In the genomic region with DNA sequence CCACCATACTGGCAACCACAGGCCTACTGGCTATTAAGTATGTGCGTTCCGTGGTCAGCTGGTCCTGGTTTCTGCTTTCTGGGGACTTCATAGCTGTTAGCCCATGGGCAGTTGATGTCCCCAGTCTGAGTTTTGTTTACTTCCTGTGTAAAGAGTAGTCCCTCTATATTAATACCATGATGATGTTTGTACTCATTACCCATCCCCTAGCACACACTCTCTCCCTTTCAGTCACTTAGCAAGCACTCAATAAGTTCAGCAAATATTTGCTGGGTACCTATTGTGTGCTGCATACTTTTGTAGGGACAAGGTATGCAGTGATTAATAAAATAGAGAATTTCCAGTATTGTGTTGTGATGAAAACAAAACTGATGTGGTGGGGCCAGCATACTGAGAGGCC, we compare ENCODE assay signal across 18 cellular contexts. TPM values are rescaled to one million over a fixed set of nuclear protein-coding genes. Genes with fewer than 3 reads are reported as not detected.
"Had no signal": no experiment of that assay in that cellular context is flagged by ENCODE, and none has a peak within 500 bp of the region (broad histone marks: within the 10 kb centered on the region; RNA-seq: fewer than 3 reads in every experiment).

No MANE protein-coding gene starts in this region.

- H3K9me3 ChIP-seq: body of pancreas, neutrophil had no signal

- H3K27me3 ChIP-seq: body of pancreas, neutrophil had no signal

- ATAC-seq: activated CD4-positive, CD25-positive, alpha-beta regulatory T cell treated with anti-CD3 and anti-CD28 coated beads, Interleukin-2, amount 50 U/mL, for 24 hours; activated CD8-positive, alpha-beta memory T cell treated with anti-CD3 and anti-CD28 coated beads, Interleukin-2, amount 10 ng/mL, durations not matched to agents 7 days and 5 days; body of pancreas; esophagus mucosa; left lobe of liver had no signal

- H3K9me3 Mint-ChIP-seq: activated naive CD4-positive, alpha-beta T cell treated with anti-CD3 and anti-CD28 coated beads, Interleukin-2, amount 50 U/mL, for 24 hours had no signal

- H3K27ac Mint-ChIP-seq: activated CD8-positive, alpha-beta memory T cell treated with anti-CD3 and anti-CD28 coated beads, Interleukin-2, amount 10 ng/mL, durations not matched to agents 7 days and 5 days; activated naive CD4-positive, alpha-beta T cell treated with anti-CD3 and anti-CD28 coated beads, Interleukin-2, amount 50 U/mL, for 24 hours; T-helper 2 cell treated with Interferon-gamma antibody and Interleukin-4, amounts not matched to agents 5 μg/mL and 100 μg/mL, for 36 hours; type B pancreatic cell had no signal

- H3K4me3 ChIP-seq: body of pancreas had no signal

- H3K4me1 ChIP-seq: body of pancreas had no signal

- DNase-seq: activated CD8-positive, alpha-beta memory T cell treated with anti-CD3 and anti-CD28 coated beads, Interleukin-2, amount 10 ng/mL, durations not matched to agents 7 days and 5 days; activated effector memory CD4-positive, alpha-beta T cell treated with anti-CD3 and anti-CD28 coated beads, Interleukin-2, amount 50 U/mL, for 16 hours; activated T-cell treated with anti-CD3 and anti-CD28 coated beads, Interleukin-2, amount 50 U/mL, for 1 hour; amniotic stem cell; body of pancreas; caudate nucleus; naive B cell; stimulated activated CD4-positive, alpha-beta T cell treated with anti-CD3 and anti-CD28 coated beads, Interleukin-2, amount 100 ng/mL, for 48 hours; stimulated activated naive CD4-positive, alpha-beta T cell treated with Interleukin-2 at 50 U/mL for 16 hours had no signal

- H3K4me3 Mint-ChIP-seq: activated CD8-positive, alpha-beta memory T cell treated with anti-CD3 and anti-CD28 coated beads, Interleukin-2, amount 10 ng/mL, durations not matched to agents 7 days and 5 days; activated naive CD4-positive, alpha-beta T cell treated with anti-CD3 and anti-CD28 coated beads, Interleukin-2, amount 50 U/mL, for 24 hours; naive B cell; T-helper 2 cell treated with Interferon-gamma antibody and Interleukin-4, amounts not matched to agents 5 μg/mL and 100 μg/mL, for 36 hours; type B pancreatic cell had no signal

- H3K27me3 Mint-ChIP-seq: activated CD8-positive, alpha-beta memory T cell treated with anti-CD3 and anti-CD28 coated beads, Interleukin-2, amount 10 ng/mL, durations not matched to agents 7 days and 5 days; activated naive CD4-positive, alpha-beta T cell treated with anti-CD3 and anti-CD28 coated beads, Interleukin-2, amount 50 U/mL, for 24 hours; naive B cell; type B pancreatic cell had no signal

- H3K27ac ChIP-seq: body of pancreas, neutrophil had no signal

RNA-seq across cellular contexts. Expression of a gene that starts 6.4 kb away (rescaled TPM):
- total RNA-seq: activated CD8-positive, alpha-beta memory T cell treated with anti-CD3 and anti-CD28 coated beads, Interleukin-2, amount 10 ng/mL, durations not matched to agents 7 days and 5 days; mononuclear cell; renal cortical epithelial cell had no signal
